ENCODE assay signal across 8 cellular contexts in genomic region chr1:13699510-13699909, GRCh38. TPM values are rescaled to one million over a fixed set of nuclear protein-coding genes. Genes with fewer than 3 reads are reported as not detected.
DNase-seq lines count a peak whose midpoint lies in the region; ATAC-seq lines count a peak whose summit lies in the region.

No MANE protein-coding gene starts in this region.

- no peaks in the 10 kb centered on the region for H3K9me3 ChIP-seq in right cardiac atrium (ENCODE audit: control insufficient read depth, low read length)

- H3K36me3 ChIP-seq in ACC112 (ENCODE audit: insufficient read depth, low read length), result no peaks in the 10 kb centered on the region

- peaks cover 5% of the 10 kb centered on the region for H3K4me1 ChIP-seq in ACC112 (ENCODE audit: control insufficient read depth, insufficient read depth, low read length, unreplicated experiment)
- no peaks in the 10 kb centered on the region for H3K4me1 ChIP-seq in right cardiac atrium (ENCODE audit: control insufficient read depth, insufficient read depth, low read length)

- 64% methylated on average over 16 of the region's 16 CpGs for WGBS in adipose tissue, 3 donors
- 62% methylated on average over 16 of the region's 16 CpGs for WGBS in right cardiac atrium

- peak; percentile 24 to 36 for ATAC-seq in right cardiac atrium
- ATAC-seq in GM21576 (IDR thresholded peaks at IDR 0.05; ENCODE audit: unreplicated experiment), result no peak
- no peak for ATAC-seq in GM18519 (IDR thresholded peaks at IDR 0.05; ENCODE audit: low FRiP score, unreplicated experiment)

- intact Hi-C loops in right cardiac atrium (cut with DNase I), result no loop called here

- H3K27ac ChIP-seq in ACC112 (ENCODE audit: low read depth, low read length) (peak overlapping the region; percentile 66), adipose tissue (ENCODE audit: low read depth, low read length) (peak overlapping the region; percentile 80), right cardiac atrium (ENCODE audit: low read length) (peak overlapping the region; percentile 98), skin epidermis (peak overlapping the region; percentile 91 to 99 (median 97))

- H2AFZ ChIP-seq in ACC112 (ENCODE audit: low read length, unreplicated experiment), result peak overlapping the region; percentile 97

- no peak for DNase-seq in Jurkat, Clone E6-1 (ENCODE audit: low read depth, low spot score)
- peak in 2 of 3 donors; percentile 45 to 51 for DNase-seq in right cardiac atrium
- no peak for DNase-seq in NCI-H1930 (lab: John Stamatoyannopoulos, UW)

- H3K27me3 ChIP-seq in ACC112 (ENCODE audit: insufficient read depth, low read length) (no peaks in the 10 kb centered on the region), right cardiac atrium (ENCODE audit: control insufficient read depth, insufficient read depth) (no peaks in the 10 kb centered on the region)

- H3K4me3 ChIP-seq in ACC112 (ENCODE audit: low read depth, low read length) (peak overlapping the region; percentile 95), right cardiac atrium (ENCODE audit: low read length) (peak overlapping the region; percentile 98), skin epidermis (peak overlapping the region; percentile 62 to 83 (median 77))
- peak overlapping the region; percentile 58 for H3K4me3 ChIP-seq in Jurkat, Clone E6-1 (ENCODE audit: low read length)

- peaks cover 14% of the 10 kb centered on the region for H3K79me2 ChIP-seq in ACC112 (ENCODE audit: control insufficient read depth, insufficient read depth, low read length, unreplicated experiment)

RNA-seq across cellular contexts. Expression of gene PRDM2, which starts 0.5 kb away (rescaled TPM):
- polyA plus RNA-seq in Jurkat, Clone E6-1 (2012; ENCODE audit: insufficient read depth, insufficient read length), result 21.7 TPM
- polyA plus RNA-seq in adipose tissue (10 to 100 TPM in 2 of 3 donors, 1 to 10 TPM in 1; 8.5 to 19.5 (median 13.0) TPM), right cardiac atrium (16.3 TPM)
- 10 to 100 TPM; 37.2 to 45.9 (median 39.5) TPM for total RNA-seq in right cardiac atrium

Comparison
In these comparisons a context has a peak if more than half of its experiments do, and no peak if none do; other contexts are left out.
1. DNase-seq: peak in right cardiac atrium (2 of 3); none in Jurkat, Clone E6-1 (single experiment) and NCI-H1930 (0 of 2).
2. ATAC-seq: peak in right cardiac atrium (2 of 2); none in GM21576 (single experiment) and GM18519 (single experiment).
3. Peak in every context shown above with its lines, with median percentiles within 50 percentile points of each other: H3K27ac ChIP-seq and H3K4me3 ChIP-seq.